ENCODE assay signal across 14 cellular contexts in the genomic region with DNA sequence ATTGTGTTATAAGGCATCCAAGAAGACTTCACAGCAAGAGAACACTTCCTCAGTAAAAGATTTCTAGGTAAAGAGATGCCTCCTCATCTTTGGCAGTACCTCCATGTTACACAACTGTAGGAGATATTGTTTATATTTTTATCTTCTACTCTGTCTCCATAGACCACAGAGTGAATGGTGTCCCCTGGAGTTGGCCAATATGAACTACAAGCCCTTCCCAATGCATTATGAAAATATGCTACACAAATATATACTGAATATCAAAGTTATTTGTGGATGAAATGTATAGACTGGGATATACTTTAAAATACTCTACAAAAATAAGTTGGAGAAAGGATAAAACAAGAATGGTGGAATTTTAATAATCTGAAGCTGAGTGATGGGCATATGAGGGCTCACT.
"Had no signal": no experiment of that assay in that cellular context is flagged by ENCODE, and none has a peak within 500 bp of the region (broad histone marks: within the 10 kb centered on the region; RNA-seq: fewer than 3 reads in every experiment).

No MANE protein-coding gene starts in this region.

- H3K27me3 ChIP-seq: breast epithelium, sigmoid colon, transverse colon had no signal

- H3K4me1 Mint-ChIP-seq: activated B cell treated with CpG ODN at 0.5 μM for 24 hours; activated CD4-positive, alpha-beta T cell treated with anti-CD3 and anti-CD28 coated beads, Interleukin-2, amount 10 ng/mL, durations not matched to agents 24 days and 14 days; natural killer cell; stimulated activated naive B cell treated with anti-CD40 and anti-IgM and Interleukin-4, amounts not matched to agents 10 μg/mL and 1 μg/mL and 100 μg/mL, for 72 hours had no signal

- H3K4me1 ChIP-seq: breast epithelium, prostate gland, sigmoid colon, transverse colon had no signal

- DNase-seq: activated B cell treated with CpG ODN at 0.5 μM for 24 hours; activated CD4-positive, alpha-beta T cell treated with anti-CD3 and anti-CD28 coated beads, Interleukin-2, amount 10 ng/mL, durations not matched to agents 24 days and 14 days; glutamatergic neuron; natural killer cell; occipital lobe; sigmoid colon; stimulated activated CD4-positive, alpha-beta T cell treated with anti-CD3 and anti-CD28 coated beads, Interleukin-2, amount 100 ng/mL, for 24 hours; stimulated activated naive B cell treated with anti-CD40 and anti-IgM and Interleukin-4, amounts not matched to agents 10 μg/mL and 1 μg/mL and 100 μg/mL, for 72 hours; T-helper 17 cell; transverse colon had no signal

- H3K27me3 Mint-ChIP-seq: stimulated activated naive B cell treated with anti-CD40 and anti-IgM and Interleukin-4, amounts not matched to agents 10 μg/mL and 1 μg/mL and 100 μg/mL, for 72 hours; T-helper 17 cell had no signal

- ATAC-seq: activated naive CD4-positive, alpha-beta T cell treated with anti-CD3 and anti-CD28 coated beads, Interleukin-2, amount 50 U/mL, for 72 hours; natural killer cell; stimulated activated naive B cell treated with anti-CD40 and anti-IgM and Interleukin-4, amounts not matched to agents 10 μg/mL and 1 μg/mL and 100 μg/mL, for 72 hours; T-helper 17 cell had no signal

- H3K9me3 ChIP-seq: prostate gland had no signal

- H3K36me3 ChIP-seq: breast epithelium, prostate gland, sigmoid colon had no signal

- H3K27ac ChIP-seq: breast epithelium, prostate gland, sigmoid colon, transverse colon had no signal

- H3K27ac Mint-ChIP-seq: activated B cell treated with CpG ODN at 0.5 μM for 24 hours; activated CD4-positive, alpha-beta T cell treated with anti-CD3 and anti-CD28 coated beads, Interleukin-2, amount 10 ng/mL, durations not matched to agents 24 days and 14 days; activated naive CD4-positive, alpha-beta T cell treated with anti-CD3 and anti-CD28 coated beads, Interleukin-2, amount 50 U/mL, for 72 hours; activated T-helper 2 cell treated with anti-CD3 and anti-CD28 coated beads, Interferon-gamma antibody, Interleukin-2, Interleukin-4, amounts not matched to agents 10 μg/mL and 5 μg/mL and 100 μg/mL, durations not matched to agents 14 hours and 24 hours and 36 hours; natural killer cell; T-helper 17 cell had no signal

- H3K4me3 ChIP-seq: breast epithelium, prostate gland, sigmoid colon, transverse colon had no signal

- H3K4me3 Mint-ChIP-seq: activated B cell treated with CpG ODN at 0.5 μM for 24 hours; activated CD4-positive, alpha-beta T cell treated with anti-CD3 and anti-CD28 coated beads, Interleukin-2, amount 10 ng/mL, durations not matched to agents 24 days and 14 days; natural killer cell; stimulated activated naive B cell treated with anti-CD40 and anti-IgM and Interleukin-4, amounts not matched to agents 10 μg/mL and 1 μg/mL and 100 μg/mL, for 72 hours; T-helper 17 cell had no signal
